In the genomic region with DNA sequence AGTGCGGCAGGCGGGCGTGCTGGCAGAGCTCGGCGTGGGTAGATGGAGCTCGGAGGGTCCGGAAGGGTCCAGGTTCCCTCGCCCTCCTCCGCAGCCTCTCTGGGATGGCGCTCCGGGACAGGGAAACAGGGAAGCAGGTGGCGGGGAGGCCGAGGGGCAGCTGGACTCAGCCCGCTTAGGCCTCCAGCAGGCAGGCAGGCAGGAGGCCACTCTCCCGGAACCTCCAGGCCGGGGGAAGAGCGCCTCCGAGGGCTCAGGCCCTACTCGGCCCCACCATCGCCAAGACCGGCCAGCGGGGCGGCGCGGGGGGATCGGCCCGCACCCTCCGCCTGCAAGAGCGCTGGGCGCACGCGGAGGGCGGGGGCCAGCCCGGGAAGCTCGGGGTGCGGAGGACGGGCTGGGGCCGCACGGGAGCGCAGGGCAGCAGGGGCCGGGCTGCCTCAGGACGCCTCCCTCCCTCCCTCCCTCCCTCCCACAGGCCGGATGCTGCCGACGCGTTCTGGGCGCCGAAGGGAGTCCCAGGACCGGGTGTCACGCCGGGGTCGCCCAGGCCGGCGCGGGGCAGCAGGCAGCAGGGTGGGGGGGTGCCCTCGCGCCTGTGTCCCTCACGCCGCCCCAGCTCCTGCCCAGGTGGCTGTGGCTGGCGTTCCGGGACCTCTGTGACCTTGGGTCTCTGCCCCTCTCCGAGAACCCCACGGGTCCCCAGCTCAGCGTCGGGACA, we compare ENCODE assay signal across 1 cellular context.
TF ChIP-seq lines count a peak whose summit lies in the region.

No MANE protein-coding gene starts in this region.

TF ChIP-seq in A549, 52 proteins besides CTCF, POLR2A, EP300 and RAD21 (continued from another document):
- no peak for TF ChIP-seq ZC3H11A (IDR thresholded peaks at IDR 0.05)
